ENCODE assay signal across 1 cellular context in genomic region chr2:38514603-38515154, GRCh38.
TF ChIP-seq lines count a peak whose summit lies in the region.

No MANE protein-coding gene starts in this region.

TF ChIP-seq in K562, 482 proteins besides CTCF, POLR2A, EP300 and RAD21 (continued from another document and continues in another):
- TF ChIP-seq RREB1 (CRISPR knock-in tag; IDR thresholded peaks at IDR 0.05) (no peak), HMBOX1 (IDR thresholded peaks at IDR 0.05) (no peak), BCOR (IDR thresholded peaks at IDR 0.05) (no peak), LEF1 (IDR thresholded peaks at IDR 0.05) (no peak), ZFP36 (IDR thresholded peaks at IDR 0.05; ENCODE audit: low read depth, low read length, partially characterized antibody) (no peak), KLF1 (tag; IDR thresholded peaks at IDR 0.05) (no peak), HEY1 (CRISPR knock-in tag; IDR thresholded peaks at IDR 0.05; ENCODE audit: borderline replicate concordance) (no peak), ZNF830 (CRISPR knock-in tag; IDR thresholded peaks at IDR 0.05) (no peak), ARID1B (IDR thresholded peaks at IDR 0.05) (peak; percentile 33; the same call in 1 of the 2 replicates), CEBPB (tag; IDR thresholded peaks at IDR 0.05) (peak; percentile 83), ZNF174 (CRISPR knock-in tag; IDR thresholded peaks at IDR 0.05) (no peak), JUND (IDR thresholded peaks at IDR 0.05; ENCODE audit: borderline replicate concordance, low read depth, low read length) (peak; percentile 51), JUND (tag; IDR thresholded peaks at IDR 0.05; ENCODE audit: borderline replicate concordance, low read depth, low read length) (no peak), ARNT (IDR thresholded peaks at IDR 0.05) (no peak), ZBTB5 (IDR thresholded peaks at IDR 0.05) (no peak), CREB5 (CRISPR knock-in tag; IDR thresholded peaks at IDR 0.05) (no peak), HMGN3 (IDR thresholded peaks at IDR 0.05; ENCODE audit: borderline replicate concordance, extremely low read depth, insufficient read length, low read depth, low read length) (no peak), ZNF639 (CRISPR knock-in tag; conservative IDR thresholded peaks at IDR 0.05 in 1 of 2, IDR thresholded peaks at IDR 0.05 in 1 of 2) (peak in 1 of 2 experiments; percentile 36; a peak in 1 of 4 replicates), XRCC3 (IDR thresholded peaks at IDR 0.05) (no peak), THAP12 (CRISPR knock-in tag; IDR thresholded peaks at IDR 0.05) (no peak), ZNF318 (IDR thresholded peaks at IDR 0.05; ENCODE audit: borderline replicate concordance in 1 of 2, low read depth in 1 of 2) (no peak), POLR2AphosphoS2 (IDR thresholded peaks at IDR 0.05; ENCODE audit: low read length) (no peak), DIDO1 (tag; IDR thresholded peaks at IDR 0.05; ENCODE audit: low read depth) (no peak), RBFOX2 (IDR thresholded peaks at IDR 0.05; ENCODE audit: low read depth, low read length) (no peak), TBP (optimal IDR thresholded peaks at IDR 0.05; ENCODE audit: low read depth, low read length) (no peak), FOXK2 (conservative IDR thresholded peaks at IDR 0.05 in 1 of 2, IDR thresholded peaks at IDR 0.05 in 1 of 2; ENCODE audit: low read depth in 2 of 2) (no peak), MIER1 (IDR thresholded peaks at IDR 0.05; ENCODE audit: low read depth) (no peak), PPARD (CRISPR knock-in tag; IDR thresholded peaks at IDR 0.05) (no peak), ZBTB33 (CRISPR knock-in tag; IDR thresholded peaks at IDR 0.05) (0 out of 2 replicates have a peak, but pooled peaks have one; percentile 13), CXXC5 (CRISPR knock-in tag; IDR thresholded peaks at IDR 0.05) (no peak), BMI1 (IDR thresholded peaks at IDR 0.05; ENCODE audit: low read length) (no peak), ZNF133 (CRISPR knock-in tag; IDR thresholded peaks at IDR 0.05) (no peak)
